ENCODE assay signal across 18 cellular contexts in genomic region chrX:78946178-78946896, GRCh38. TPM values are rescaled to one million over a fixed set of nuclear protein-coding genes. Genes with fewer than 3 reads are reported as not detected.
DNase-seq lines count a peak whose midpoint lies in the region; ATAC-seq, FAIRE-seq and TF ChIP-seq lines count a peak whose summit lies in the region.
"Had no signal": no experiment of that assay in that cellular context is flagged by ENCODE, and none has a peak within 500 bp of the region (broad histone marks: within the 10 kb centered on the region; RNA-seq: fewer than 3 reads in every experiment).

No MANE protein-coding gene starts in this region.

- peak overlapping the region; percentile 96 for H3K4me3 Mint-ChIP-seq in CD8-positive, alpha-beta T cell
- peak overlapping the region; percentile 98 for H3K4me3 Mint-ChIP-seq in activated T-helper 1 cell treated with anti-CD3 and anti-CD28 coated beads, Interleukin-12 subunit alpha, Interleukin-12 subunit beta, Interleukin-2, Interleukin-4 antibody, amounts not matched to agents 30 ng/mL and 10 ng/mL and 1 ng/mL, durations not matched to agents 14 hours and 24 hours and 36 hours
- peak overlapping the region; percentile 86 to 99 (median 92) for H3K4me3 Mint-ChIP-seq in naive thymus-derived CD4-positive, alpha-beta T cell

- H3K36me3 ChIP-seq in CD8-positive, alpha-beta T cell (ENCODE audit: insufficient read depth, low read length), result no peaks in the 10 kb centered on the region
- H3K36me3 ChIP-seq in naive thymus-derived CD4-positive, alpha-beta T cell (ENCODE audit: control insufficient read depth in 2 of 3, insufficient read depth in 3 of 3, low read length in 3 of 3), result no peaks in the 10 kb centered on the region
- H3K36me3 ChIP-seq in SJCRH30, result no peaks in the 10 kb centered on the region
- H3K36me3 ChIP-seq: gastrocnemius medialis, HAP-1, suprapubic skin had no signal

- CTCF ChIA-PET in CD8-positive, alpha-beta T cell (lab: Charles Lee), result interaction anchor here (1.9 kb wide), 1 partner anchor 12 kb away, joined by 5 read pairs; no protein-coding TSS in a partner anchor
- CTCF ChIA-PET in naive thymus-derived CD4-positive, alpha-beta T cell (lab: Charles Lee), result interaction anchor here (0.7 kb wide), 1 partner anchor 388 kb away, joined by 3 read pairs; no protein-coding TSS in a partner anchor

- POLR2A ChIA-PET in CD8-positive, alpha-beta T cell (lab: Charles Lee), result interaction anchor here (1.3 kb wide), 1 partner anchor 12 kb away, joined by 4 read pairs; no protein-coding TSS in a partner anchor
- POLR2A ChIA-PET in naive thymus-derived CD4-positive, alpha-beta T cell (lab: Charles Lee), result interaction anchor here (0.6 to 2.9 kb wide), 7 partner anchors 12 to 842 kb away, joined by 3 to 18 read pairs (median 5); no protein-coding TSS in a partner anchor

- peaks cover 74% of the 10 kb centered on the region for H3K4me1 Mint-ChIP-seq in CD8-positive, alpha-beta T cell (ENCODE audit: low read depth)
- peaks cover 56% of the 10 kb centered on the region for H3K4me1 Mint-ChIP-seq in activated T-helper 1 cell treated with anti-CD3 and anti-CD28 coated beads, Interleukin-12 subunit alpha, Interleukin-12 subunit beta, Interleukin-2, Interleukin-4 antibody, amounts not matched to agents 30 ng/mL and 10 ng/mL and 1 ng/mL, durations not matched to agents 14 hours and 24 hours and 36 hours (ENCODE audit: low read depth)
- peaks cover 15 to 69% (median 58%) of the 10 kb centered on the region in 7 donors for H3K4me1 Mint-ChIP-seq in naive thymus-derived CD4-positive, alpha-beta T cell

- H3K9me3 Mint-ChIP-seq in CD8-positive, alpha-beta T cell, result no peaks in the 10 kb centered on the region
- H3K9me3 Mint-ChIP-seq in activated T-helper 1 cell treated with anti-CD3 and anti-CD28 coated beads, Interleukin-12 subunit alpha, Interleukin-12 subunit beta, Interleukin-2, Interleukin-4 antibody, amounts not matched to agents 30 ng/mL and 10 ng/mL and 1 ng/mL, durations not matched to agents 14 hours and 24 hours and 36 hours, result no peaks in the 10 kb centered on the region
- H3K9me3 Mint-ChIP-seq in naive thymus-derived CD4-positive, alpha-beta T cell, result peaks cover 0 to 2% (median 0%) of the 10 kb centered on the region in 11 donors

- peak overlapping the region; percentile 83 for H3K4me3 ChIP-seq in CD8-positive, alpha-beta T cell (ENCODE audit: low read depth, low read length)
- H3K4me3 ChIP-seq in naive thymus-derived CD4-positive, alpha-beta T cell (ENCODE audit: low read length), result peak overlapping the region; percentile 81
- H3K4me3 ChIP-seq in dorsolateral prefrontal cortex (no peak overlapping the region), SJCRH30 (no peak overlapping the region)
- H3K4me3 ChIP-seq: gastrocnemius medialis, HAP-1, K562, suprapubic skin had no signal

- H3K36me3 Mint-ChIP-seq in CD8-positive, alpha-beta T cell, result peaks cover 43% of the 10 kb centered on the region
- peaks cover 30% of the 10 kb centered on the region for H3K36me3 Mint-ChIP-seq in activated T-helper 1 cell treated with anti-CD3 and anti-CD28 coated beads, Interleukin-12 subunit alpha, Interleukin-12 subunit beta, Interleukin-2, Interleukin-4 antibody, amounts not matched to agents 30 ng/mL and 10 ng/mL and 1 ng/mL, durations not matched to agents 14 hours and 24 hours and 36 hours (ENCODE audit: low read depth)
- peaks cover 0 to 38% (median 2%) of the 10 kb centered on the region in 5 donors for H3K36me3 Mint-ChIP-seq in naive thymus-derived CD4-positive, alpha-beta T cell

- peak overlapping the region; percentile 89 for H3K27ac ChIP-seq in CD8-positive, alpha-beta T cell (ENCODE audit: low read depth, low read length)
- peak overlapping the region; percentile 86 for H3K27ac ChIP-seq in naive thymus-derived CD4-positive, alpha-beta T cell (ENCODE audit: low read depth, low read length)
- H3K27ac ChIP-seq in dorsolateral prefrontal cortex, result no peak overlapping the region
- no peak overlapping the region for H3K27ac ChIP-seq in SJCRH30
- H3K27ac ChIP-seq: gastrocnemius medialis, suprapubic skin had no signal

- peaks cover 44% of the 10 kb centered on the region for H3K4me1 ChIP-seq in CD8-positive, alpha-beta T cell (ENCODE audit: insufficient read depth, low read length)
- peaks cover 11 to 26% of the 10 kb centered on the region in 2 donors for H3K4me1 ChIP-seq in naive thymus-derived CD4-positive, alpha-beta T cell (ENCODE audit: control insufficient read depth in 2 of 2, insufficient read depth in 2 of 2, low read length in 2 of 2)
- H3K4me1 ChIP-seq in SJCRH30, result peaks cover 3% of the 10 kb centered on the region
- H3K4me1 ChIP-seq: gastrocnemius medialis, HAP-1, suprapubic skin had no signal

- no peaks in the 10 kb centered on the region for H3K27me3 ChIP-seq in CD8-positive, alpha-beta T cell (ENCODE audit: insufficient read depth, low read length)
- no peaks in the 10 kb centered on the region for H3K27me3 ChIP-seq in naive thymus-derived CD4-positive, alpha-beta T cell (ENCODE audit: control insufficient read depth in 2 of 2, insufficient read depth in 2 of 2, low read length in 2 of 2)
- H3K27me3 ChIP-seq in dorsolateral prefrontal cortex, result peaks cover 0 to 78% (median 16%) of the 10 kb centered on the region in 45 donors
- H3K27me3 ChIP-seq in SJCRH30, result no peaks in the 10 kb centered on the region
- H3K27me3 ChIP-seq: gastrocnemius medialis, suprapubic skin had no signal

- peak; percentile 90 for FAIRE-seq in GM19239 (lab: Jason Lieb, UNC)
- FAIRE-seq: endothelial cell of umbilical vein, K562 had no signal

- TF ChIP-seq CTCF in CD8-positive, alpha-beta T cell (IDR thresholded peaks at IDR 0.05), result no peak
- no peak for TF ChIP-seq CTCF in dorsolateral prefrontal cortex (IDR thresholded peaks at IDR 0.05 in 54 of 56, conservative IDR thresholded peaks at IDR 0.05 in 2 of 56; ENCODE audit: low read depth in 1 of 56, partially characterized antibody in 56 of 56)

- no peak for ATAC-seq in CD8-positive, alpha-beta T cell
- no peak for ATAC-seq in naive thymus-derived CD4-positive, alpha-beta T cell
- ATAC-seq: gastrocnemius medialis, K562 had no signal

- H3K9me3 ChIP-seq in CD8-positive, alpha-beta T cell (ENCODE audit: low read length), result no peaks in the 10 kb centered on the region
- H3K9me3 ChIP-seq in naive thymus-derived CD4-positive, alpha-beta T cell (ENCODE audit: control insufficient read depth in 2 of 3, low read length in 3 of 3), result no peaks in the 10 kb centered on the region
- H3K9me3 ChIP-seq in SJCRH30 (replicated peaks), result no peaks in the 10 kb centered on the region
- H3K9me3 ChIP-seq: gastrocnemius medialis, HAP-1, suprapubic skin had no signal

- H3K27me3 Mint-ChIP-seq in CD8-positive, alpha-beta T cell (ENCODE audit: low read depth), result no peaks in the 10 kb centered on the region
- H3K27me3 Mint-ChIP-seq in activated T-helper 1 cell treated with anti-CD3 and anti-CD28 coated beads, Interleukin-12 subunit alpha, Interleukin-12 subunit beta, Interleukin-2, Interleukin-4 antibody, amounts not matched to agents 30 ng/mL and 10 ng/mL and 1 ng/mL, durations not matched to agents 14 hours and 24 hours and 36 hours (ENCODE audit: insufficient read depth), result no peaks in the 10 kb centered on the region
- no peaks in the 10 kb centered on the region for H3K27me3 Mint-ChIP-seq in naive thymus-derived CD4-positive, alpha-beta T cell

- DNase-seq in CD8-positive, alpha-beta T cell, result no peak
- no peak for DNase-seq in GM19239 (ENCODE audit: insufficient read length, low spot score)
- DNase-seq in activated T-helper 1 cell treated with anti-CD3 and anti-CD28 coated beads, Interleukin-12 subunit alpha, Interleukin-12 subunit beta, Interleukin-2, Interleukin-4 antibody, amounts not matched to agents 30 ng/mL and 10 ng/mL and 1 ng/mL, durations not matched to agents 14 hours and 24 hours and 36 hours (ENCODE audit: low spot score), result no peak
- DNase-seq in naive thymus-derived CD4-positive, alpha-beta T cell, result no peak
- no peak for DNase-seq in NCI-H1105 (lab: John Stamatoyannopoulos, UW)
- no peak for DNase-seq in OCI-M2 (lab: John Stamatoyannopoulos, UW; ENCODE audit: unreplicated experiment)
- no peak for DNase-seq in dorsolateral prefrontal cortex
- no peak for DNase-seq in SJCRH30
- DNase-seq: activated CD4-positive, alpha-beta T cell treated with anti-CD3 and anti-CD28 coated beads, Interleukin-2, amount 50 U/mL, for 1 hour; DMS153; gastrocnemius medialis; NCI-H1436; NCI-H524; stimulated activated CD4-positive, alpha-beta T cell treated with anti-CD3 and anti-CD28 coated beads, Interleukin-12 subunit alpha, Interleukin-12 subunit beta, amount 100 ng/mL, for 4 hours had no signal

- intact Hi-C loops in CD8-positive, alpha-beta T cell (cut with DNase I, micrococcal nuclease), result loop anchor here (5.0 to 10.0 kb wide), 8 partner anchors 136 to 1861 kb away; partner anchors contain the start of genes BRWD3 (in 2 of the 2), ATP7A (in 1 of the 2) and TAF9B (in 1 of the 2)
- intact Hi-C loops in activated T-helper 1 cell treated with anti-CD3 and anti-CD28 coated beads, Interleukin-12 subunit alpha, Interleukin-12 subunit beta, Interleukin-2, Interleukin-4 antibody, amounts not matched to agents 30 ng/mL and 10 ng/mL and 1 ng/mL, durations not matched to agents 14 hours and 24 hours and 36 hours (cut with micrococcal nuclease), result loop anchor here (1.0 to 10.0 kb wide), 10 partner anchors 11 to 842 kb away; partner anchors contain the start of genes ITM2A and PGK1
- intact Hi-C loops in naive thymus-derived CD4-positive, alpha-beta T cell (cut with micrococcal nuclease), result loop anchor here (5.0 to 10.0 kb wide), 6 partner anchors 59 to 1049 kb away; partner anchors contain the start of genes COX7B (in 1 of the 2), CYSLTR1 (in 1 of the 2), MAGT1 (in 1 of the 2) and PGK1 (in 1 of the 2)
- intact Hi-C loops in dorsolateral prefrontal cortex (cut with DNase I), result no loop called here

- H3K27ac Mint-ChIP-seq in CD8-positive, alpha-beta T cell, result peak overlapping the region; percentile 99
- H3K27ac Mint-ChIP-seq in activated T-helper 1 cell treated with anti-CD3 and anti-CD28 coated beads, Interleukin-12 subunit alpha, Interleukin-12 subunit beta, Interleukin-2, Interleukin-4 antibody, amounts not matched to agents 30 ng/mL and 10 ng/mL and 1 ng/mL, durations not matched to agents 14 hours and 24 hours and 36 hours, result peak overlapping the region; percentile 97
- H3K27ac Mint-ChIP-seq in naive thymus-derived CD4-positive, alpha-beta T cell, result peak overlapping the region; percentile 94 to 99 (median 98)

RNA-seq across cellular contexts. Expression of gene P2RY10, which starts 1.1 kb away (rescaled TPM):
- total RNA-seq in CD8-positive, alpha-beta T cell, result 10 to 100 TPM; 76.1 to 81.2 TPM
- 34.6 and 44.9 TPM in 2 replicates for total RNA-seq in activated T-helper 1 cell treated with anti-CD3 and anti-CD28 coated beads, Interleukin-12 subunit alpha, Interleukin-12 subunit beta, Interleukin-2, Interleukin-4 antibody, amounts not matched to agents 30 ng/mL and 10 ng/mL and 1 ng/mL, durations not matched to agents 14 hours and 24 hours and 36 hours
- total RNA-seq in naive thymus-derived CD4-positive, alpha-beta T cell, result 10 to 100 TPM; 47.6 to 98.5 (median 67.4) TPM
- 10 to 100 TPM; 51.3 to 52.7 TPM for polyA plus RNA-seq in naive thymus-derived CD4-positive, alpha-beta T cell
- total RNA-seq in dorsolateral prefrontal cortex, result 1 to 10 TPM in 1 of 120 experiments, under 1 TPM in 2, not detected in 117; 0.39 to 1.6 (median 0.96) TPM
- 0.12 and 0.18 TPM in 2 replicates for total RNA-seq in SJCRH30 (2014; rRNA removed; shearing (Covaris generic))
- total RNA-seq: endothelial cell of umbilical vein had no signal
- polyA plus RNA-seq: endothelial cell of umbilical vein, K562 had no signal

Comparison
In these comparisons a context has a peak if more than half of its experiments do, and no peak if none do; other contexts are left out.
1. H3K27ac ChIP-seq: peak in CD8-positive, alpha-beta T cell (single experiment) and naive thymus-derived CD4-positive, alpha-beta T cell (single experiment); none in dorsolateral prefrontal cortex (0 of 59) and SJCRH30 (single experiment).
2. H3K4me3 ChIP-seq: peak in CD8-positive, alpha-beta T cell (single experiment) and naive thymus-derived CD4-positive, alpha-beta T cell (single experiment); none in dorsolateral prefrontal cortex (0 of 59) and SJCRH30 (single experiment).
3. RNA of gene P2RY10, which starts 1.1 kb away (total RNA-seq): 76.1 to 81.2 TPM in CD8-positive, alpha-beta T cell, 47.6 to 98.5 TPM in naive thymus-derived CD4-positive, alpha-beta T cell and 34.6 to 44.9 TPM in activated T-helper 1 cell treated with anti-CD3 and anti-CD28 coated beads, Interleukin-12 subunit alpha, Interleukin-12 subunit beta, Interleukin-2, Interleukin-4 antibody, amounts not matched to agents 30 ng/mL and 10 ng/mL and 1 ng/mL, durations not matched to agents 14 hours and 24 hours and 36 hours; 0.12 to 0.18 TPM in SJCRH30 and 0.39 to 1.6 TPM in dorsolateral prefrontal cortex; every median in the first group is over 10 times any median in the second.
4. intact Hi-C loops: an anchor here in CD8-positive, alpha-beta T cell (5.0 to 10.0 kb wide), activated T-helper 1 cell treated with anti-CD3 and anti-CD28 coated beads, Interleukin-12 subunit alpha, Interleukin-12 subunit beta, Interleukin-2, Interleukin-4 antibody, amounts not matched to agents 30 ng/mL and 10 ng/mL and 1 ng/mL, durations not matched to agents 14 hours and 24 hours and 36 hours (1.0 to 10.0 kb wide) and naive thymus-derived CD4-positive, alpha-beta T cell (5.0 to 10.0 kb wide); none called in dorsolateral prefrontal cortex.
5. Peak in every context shown above with its lines, with median percentiles within 50 percentile points of each other: H3K27ac Mint-ChIP-seq and H3K4me3 Mint-ChIP-seq.